Comparison of ENCODE assay signal across 27 cellular contexts in the genomic region with DNA sequence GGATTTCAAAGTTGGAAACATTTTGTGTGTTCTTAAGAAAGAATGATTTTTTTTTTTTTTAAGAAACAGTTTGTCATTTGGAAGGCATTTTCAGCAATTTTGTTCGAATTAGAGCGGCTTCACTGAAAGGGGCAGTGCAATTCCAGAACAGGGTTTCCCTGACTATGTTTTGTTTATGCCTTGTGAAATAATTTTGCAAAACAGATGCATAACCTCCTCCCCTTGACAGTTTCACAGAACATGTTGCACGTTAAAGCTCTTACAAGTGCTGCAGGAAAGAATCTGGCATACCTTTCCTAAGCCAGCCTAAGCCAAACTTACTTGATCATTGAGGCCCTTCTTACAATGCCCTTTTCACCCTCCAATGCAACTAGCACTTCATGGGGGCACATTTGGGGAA.
"Had no signal": no experiment of that assay in that cellular context is flagged by ENCODE, and none has a peak within 500 bp of the region (broad histone marks: within the 10 kb centered on the region; RNA-seq: fewer than 3 reads in every experiment).

No MANE protein-coding gene starts in this region.

- H3K4me2 ChIP-seq: neural progenitor cell had no signal

- H3K27me3 Mint-ChIP-seq: stimulated activated naive CD8-positive, alpha-beta T cell treated with anti-CD3 and anti-CD28 coated beads, Interleukin-15, Interleukin-2, amounts not matched to agents 100 ng/mL and 50 ng/mL, for 24 hours had no signal

- ATAC-seq: natural killer cell; psoas muscle; right cardiac atrium; right lobe of liver; stimulated activated effector memory CD8-positive, alpha-beta T cell treated with anti-CD3 and anti-CD28 coated beads, Interleukin-12 subunit alpha, Interleukin-12 subunit beta, amount 100 ng/mL, for 72 hours; stimulated activated naive B cell treated with anti-CD40 and anti-IgM and Interleukin-4, amounts not matched to agents 10 μg/mL and 1 μg/mL and 100 μg/mL, for 72 hours had no signal

- H3K9me3 Mint-ChIP-seq: natural killer cell; nephron; neural progenitor cell; stimulated activated naive B cell treated with anti-CD40 and anti-IgM and Interleukin-4, amounts not matched to agents 10 μg/mL and 1 μg/mL and 100 μg/mL, for 72 hours; stimulated activated naive CD8-positive, alpha-beta T cell treated with anti-CD3 and anti-CD28 coated beads, Interleukin-15, Interleukin-2, amounts not matched to agents 100 ng/mL and 50 ng/mL, for 24 hours had no signal

- H3K27ac Mint-ChIP-seq: natural killer cell; neural progenitor cell; progenitor cell of endocrine pancreas; stimulated activated effector memory CD8-positive, alpha-beta T cell treated with anti-CD3 and anti-CD28 coated beads, Interleukin-12 subunit alpha, Interleukin-12 subunit beta, amount 100 ng/mL, for 72 hours; stimulated activated naive B cell treated with anti-CD40 and anti-IgM and Interleukin-4, amounts not matched to agents 10 μg/mL and 1 μg/mL and 100 μg/mL, for 72 hours; stimulated activated naive CD8-positive, alpha-beta T cell treated with anti-CD3 and anti-CD28 coated beads, Interleukin-15, Interleukin-2, amounts not matched to agents 100 ng/mL and 50 ng/mL, for 24 hours had no signal

- H3K4me1 ChIP-seq: parathyroid adenoma, psoas muscle, right lobe of liver, sigmoid colon, thyroid gland, tibial nerve, upper lobe of left lung, uterus had no signal

- FAIRE-seq: small intestine had no signal

- H3K4me1 Mint-ChIP-seq: natural killer cell; stimulated activated effector memory CD8-positive, alpha-beta T cell treated with anti-CD3 and anti-CD28 coated beads, Interleukin-12 subunit alpha, Interleukin-12 subunit beta, amount 100 ng/mL, for 72 hours; stimulated activated naive B cell treated with anti-CD40 and anti-IgM and Interleukin-4, amounts not matched to agents 10 μg/mL and 1 μg/mL and 100 μg/mL, for 72 hours had no signal

- H3K27me3 ChIP-seq: neural progenitor cell, ovary, right lobe of liver, sigmoid colon, stomach, thyroid gland, tibial nerve, upper lobe of left lung, uterus had no signal

- H3K36me3 Mint-ChIP-seq: natural killer cell; neural progenitor cell; stimulated activated effector memory CD8-positive, alpha-beta T cell treated with anti-CD3 and anti-CD28 coated beads, Interleukin-12 subunit alpha, Interleukin-12 subunit beta, amount 100 ng/mL, for 72 hours; stimulated activated naive B cell treated with anti-CD40 and anti-IgM and Interleukin-4, amounts not matched to agents 10 μg/mL and 1 μg/mL and 100 μg/mL, for 72 hours had no signal

- H3K4me3 ChIP-seq: neural progenitor cell, ovary, psoas muscle, right lobe of liver, sigmoid colon, stomach, thoracic aorta, thyroid gland, tibial nerve, upper lobe of left lung, uterus had no signal

- H3K27ac ChIP-seq: neural progenitor cell, ovary, parathyroid adenoma, psoas muscle, right lobe of liver, sigmoid colon, stomach, thoracic aorta, thyroid gland, tibial nerve, upper lobe of left lung, uterus had no signal

- H3K79me2 ChIP-seq: parathyroid adenoma had no signal

- H2AFZ ChIP-seq: neural progenitor cell, parathyroid adenoma had no signal

- H3K9me3 ChIP-seq: ovary, psoas muscle, right lobe of liver, sigmoid colon, stomach, thoracic aorta, thyroid gland, tibial nerve, upper lobe of left lung, uterus had no signal

- H3K9ac ChIP-seq: neural progenitor cell, parathyroid adenoma had no signal

- H3K36me3 ChIP-seq: neural progenitor cell, ovary, right lobe of liver, sigmoid colon, stomach, thoracic aorta, thyroid gland, tibial nerve, upper lobe of left lung, uterus had no signal

- H3K4me3 Mint-ChIP-seq: natural killer cell; neural progenitor cell; stimulated activated effector memory CD8-positive, alpha-beta T cell treated with anti-CD3 and anti-CD28 coated beads, Interleukin-12 subunit alpha, Interleukin-12 subunit beta, amount 100 ng/mL, for 72 hours; stimulated activated naive B cell treated with anti-CD40 and anti-IgM and Interleukin-4, amounts not matched to agents 10 μg/mL and 1 μg/mL and 100 μg/mL, for 72 hours; stimulated activated naive CD8-positive, alpha-beta T cell treated with anti-CD3 and anti-CD28 coated beads, Interleukin-15, Interleukin-2, amounts not matched to agents 100 ng/mL and 50 ng/mL, for 24 hours had no signal

- DNase-seq: natural killer cell; occipital lobe; ovary; posterior cingulate gyrus; psoas muscle; right cardiac atrium; right lobe of liver; sigmoid colon; small intestine; stimulated activated CD4-positive, alpha-beta T cell treated with anti-CD3 and anti-CD28 coated beads, Interleukin-15, amount 100 ng/mL, for 24 hours; stimulated activated CD4-positive, alpha-beta T cell treated with anti-CD3 and anti-CD28 coated beads, Interleukin-2, amount 100 ng/mL, for 24 hours; stimulated activated CD4-positive, alpha-beta T cell treated with anti-CD3 and anti-CD28 coated beads, Interleukin-2, amount 100 ng/mL, for 48 hours; stimulated activated CD4-positive, alpha-beta T cell treated with anti-CD3 and anti-CD28 coated beads, Interleukin-4, amount 100 ng/mL, for 24 hours; stimulated activated naive B cell treated with anti-CD40 and anti-IgM and Interleukin-4, amounts not matched to agents 10 μg/mL and 1 μg/mL and 100 μg/mL, for 72 hours; stimulated activated naive CD4-positive, alpha-beta T cell treated with Interleukin-2 at 50 U/mL for 16 hours; stomach; thyroid gland; upper lobe of left lung; uterus had no signal
